12 cellular contexts compared by ENCODE assay signal in genomic region chr11:18769802-18770456, GRCh38. TPM values are rescaled to one million over a fixed set of nuclear protein-coding genes. Genes with fewer than 3 reads are reported as not detected.
DNase-seq lines count a peak whose midpoint lies in the region; ATAC-seq, FAIRE-seq and TF ChIP-seq lines count a peak whose summit lies in the region.
"Had no signal": no experiment of that assay in that cellular context is flagged by ENCODE, and none has a peak within 500 bp of the region (broad histone marks: within the 10 kb centered on the region; RNA-seq: fewer than 3 reads in every experiment).

No MANE protein-coding gene starts in this region.

- H3K27me3 ChIP-seq in ascending aorta = no peaks in the 10 kb centered on the region
- H3K27me3 ChIP-seq: upper lobe of left lung had no signal

- H3K27ac ChIP-seq in kidney (ENCODE audit: low read depth in 2 of 2, low read length in 2 of 2) (no peak overlapping the region), ascending aorta (no peak overlapping the region)
- H3K27ac ChIP-seq: upper lobe of left lung had no signal

- intact Hi-C loops in kidney (cut with DNase I) = no loop called here
- intact Hi-C loops in ascending aorta (cut with DNase I) = no loop called here

- no peak for FAIRE-seq in kidney (lab: Jason Lieb, UNC)

- DNase-seq in kidney = peak; percentile 10
- DNase-seq in DMS79 treated with DMSO at 0.1 percent for 48 hours (lab: John Stamatoyannopoulos, UW) = no peak
- no peak for DNase-seq in GDM1 (lab: John Stamatoyannopoulos, UW)
- DNase-seq in ascending aorta (ENCODE audit: low spot score in 2 of 2) = no peak
- DNase-seq in foreskin fibroblast = no peak
- DNase-seq: hippocampal formation; naive thymus-derived CD8-positive, alpha-beta T cell; stimulated activated CD4-positive, alpha-beta T cell treated with anti-CD3 and anti-CD28 coated beads, Interleukin-4, amount 100 ng/mL, for 1 hour had no signal

- H3K4me1 ChIP-seq in kidney (ENCODE audit: control insufficient read depth in 1 of 2, insufficient read depth in 1 of 2, low read depth in 1 of 2, low read length in 2 of 2) = no peaks in the 10 kb centered on the region
- H3K4me1 ChIP-seq in ascending aorta = no peaks in the 10 kb centered on the region
- H3K4me1 ChIP-seq: upper lobe of left lung had no signal

- no peak overlapping the region for H3K9ac ChIP-seq in kidney (ENCODE audit: low read length in 2 of 2)

- H3K36me3 ChIP-seq in kidney (ENCODE audit: control insufficient read depth in 1 of 2, insufficient read depth in 2 of 2, low read length in 2 of 2) (no peaks in the 10 kb centered on the region), ascending aorta (no peaks in the 10 kb centered on the region)
- H3K36me3 ChIP-seq: upper lobe of left lung had no signal

- ATAC-seq in GM18858 (IDR thresholded peaks at IDR 0.05; ENCODE audit: unreplicated experiment) (peak; percentile 35), GM21529 (IDR thresholded peaks at IDR 0.05; ENCODE audit: unreplicated experiment) (peak; percentile 52), HG03378 (IDR thresholded peaks at IDR 0.05; ENCODE audit: unreplicated experiment) (peak; percentile 41)
- ATAC-seq: naive thymus-derived CD8-positive, alpha-beta T cell had no signal

- no peak for TF ChIP-seq CTCF in kidney (IDR thresholded peaks at IDR 0.05; ENCODE audit: borderline replicate concordance, extremely low read depth, insufficient read depth)
- TF ChIP-seq CTCF in ascending aorta (IDR thresholded peaks at IDR 0.05) = no peak
- no peak for TF ChIP-seq CTCF in foreskin fibroblast (IDR thresholded peaks at IDR 0.05; ENCODE audit: low read depth, low read length)

- H3K4me3 ChIP-seq in kidney (ENCODE audit: low read length in 2 of 2) (no peak overlapping the region), ascending aorta (no peak overlapping the region), foreskin fibroblast (ENCODE audit: low read depth in 1 of 2, low read length in 2 of 2) (no peak overlapping the region)
- H3K4me3 ChIP-seq: upper lobe of left lung had no signal

- H3K9me3 ChIP-seq in kidney (ENCODE audit: control insufficient read depth in 1 of 2, low read length in 2 of 2) (no peaks in the 10 kb centered on the region), ascending aorta (no peaks in the 10 kb centered on the region)
- H3K9me3 ChIP-seq: upper lobe of left lung had no signal

RNA-seq across cellular contexts. Expression of gene PTPN5, which starts 21.7 kb away (rescaled TPM):
- total RNA-seq in kidney (not detected), ascending aorta (6.7 TPM)
- polyA plus RNA-seq in kidney (ENCODE audit: insufficient read depth, low read depth, low replicate concordance) = 0.17 TPM
- total RNA-seq: naive thymus-derived CD8-positive, alpha-beta T cell had no signal
- polyA plus RNA-seq: naive thymus-derived CD8-positive, alpha-beta T cell had no signal

RNA-seq across cellular contexts. Expression of gene IGSF22, which starts 43.9 kb away (rescaled TPM):
- total RNA-seq in kidney = 2.5 TPM
- 2.8 TPM for polyA plus RNA-seq in kidney (ENCODE audit: insufficient read depth, low read depth, low replicate concordance)
- total RNA-seq in ascending aorta = not detected
